8 cellular contexts compared by ENCODE assay signal in the genomic region with DNA sequence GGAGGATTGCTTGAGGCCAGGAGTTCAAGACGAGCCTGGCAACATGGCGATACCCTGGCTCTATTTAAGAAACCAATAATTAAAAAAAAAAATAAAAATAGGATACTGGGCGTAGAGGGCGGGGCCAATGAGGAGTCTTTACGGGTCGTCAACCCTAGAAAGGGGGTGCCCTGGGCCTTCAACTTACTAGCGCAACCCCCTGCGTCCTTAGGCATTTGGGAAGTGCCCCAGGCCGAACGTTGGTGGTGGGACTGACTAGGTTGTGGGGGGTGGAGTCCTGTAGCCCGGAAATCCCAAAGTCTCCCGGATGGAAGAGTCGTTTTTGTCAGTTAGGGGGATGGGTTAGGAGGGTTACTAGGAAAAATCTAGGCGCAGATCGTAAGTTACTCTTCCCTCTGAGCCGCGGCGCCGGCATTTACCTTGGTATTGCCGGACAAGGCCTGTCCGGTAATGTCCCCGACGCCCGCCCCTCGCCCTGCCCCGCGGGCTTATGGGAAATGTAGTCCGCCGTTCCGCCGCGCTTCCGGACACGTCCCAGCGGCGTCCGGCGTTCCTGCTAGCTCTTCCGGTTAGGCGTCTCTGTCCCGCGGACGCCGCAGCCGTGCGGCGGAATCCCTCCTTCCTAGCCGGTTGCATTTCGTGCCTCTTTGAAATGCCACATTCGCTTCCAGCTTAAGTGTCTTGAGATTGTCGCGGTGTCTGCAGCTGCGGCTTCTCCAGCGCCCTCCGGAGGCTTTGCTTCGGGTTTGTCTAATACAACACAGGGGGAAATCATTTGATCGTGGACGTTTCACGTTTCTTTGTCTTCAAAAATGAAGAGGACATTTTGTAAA. TPM values are rescaled to one million over a fixed set of nuclear protein-coding genes. Genes with fewer than 3 reads are reported as not detected.
DNase-seq lines count a peak whose midpoint lies in the region; ATAC-seq and TF ChIP-seq lines count a peak whose summit lies in the region.

No MANE protein-coding gene starts in this region.

- H3K36me3 Mint-ChIP-seq in HFFc6 (ENCODE audit: low read depth), result peaks cover 4% of the 10 kb centered on the region; the same call in 1 of the 2 replicates

- H3K9me3 ChIP-seq in thoracic aorta, result no peaks in the 10 kb centered on the region

- DNase-seq in GM10248 (ENCODE audit: extremely low spot score) (peak; percentile 88), HFFc6 (peak; percentile 88), MV-4-11 (lab: John Stamatoyannopoulos, UW) (peak; percentile 93), SK-N-DZ (ENCODE audit: low spot score) (peak; percentile 93), globus pallidus (ENCODE audit: low spot score) (peak; percentile 94), omental fat pad (ENCODE audit: low spot score) (peak; percentile 63), thoracic aorta (ENCODE audit: low spot score) (peak; percentile 55)
- peak; percentile 87 for DNase-seq in activated naive CD4-positive, alpha-beta T cell treated with anti-CD3 and anti-CD28 coated beads, Interleukin-2, amount 50 U/mL, for 16 hours

- no peaks in the 10 kb centered on the region for H3K27me3 ChIP-seq in thoracic aorta (replicated peaks; ENCODE audit: insufficient read depth)

- peak overlapping the region; percentile 99 for H3K27ac Mint-ChIP-seq in HFFc6

- TF ChIP-seq CTCF in GM10248 (IDR thresholded peaks at IDR 0.05; ENCODE audit: control extremely low read depth, extremely low read depth, low read depth, missing control alignments) (peak; percentile 16), HFFc6 (IDR thresholded peaks at IDR 0.05) (peak; percentile 59), omental fat pad (IDR thresholded peaks at IDR 0.05) (no peak), thoracic aorta (IDR thresholded peaks at IDR 0.05) (peak; percentile 41)

- H3K4me3 ChIP-seq in thoracic aorta, result peak overlapping the region; percentile 78

- no peaks in the 10 kb centered on the region for H3K9me3 Mint-ChIP-seq in HFFc6

- ATAC-seq in omental fat pad (ENCODE audit: low FRiP score), result peak; percentile 91
- ATAC-seq in thoracic aorta (ENCODE audit: insufficient number of reproducible peaks, low FRiP score, low read depth), result peak; percentile 84

- POLR2A ChIA-PET in GM10248 (lab: Yijun Ruan, JAX), result interaction anchor here (0.6 kb wide), 1 partner anchor 286 kb away, joined by 5 read pairs; no protein-coding TSS in a partner anchor

- H3K27ac ChIP-seq in thoracic aorta, result peak overlapping the region; percentile 97

- H3K4me1 Mint-ChIP-seq in HFFc6 (ENCODE audit: low read depth), result peaks cover 39% of the 10 kb centered on the region

- no peaks in the 10 kb centered on the region for H3K36me3 ChIP-seq in thoracic aorta

- H3K4me1 ChIP-seq in thoracic aorta (ENCODE audit: control insufficient read depth in 1 of 2, low read depth in 2 of 2), result peaks cover 17 to 23% of the 10 kb centered on the region in 2 donors

- H3K27me3 Mint-ChIP-seq in HFFc6 (ENCODE audit: insufficient read depth), result peaks cover 2% of the 10 kb centered on the region

- H3K4me3 Mint-ChIP-seq in HFFc6, result peak overlapping the region; percentile 99

- CTCF ChIA-PET in GM10248 (lab: Yijun Ruan, JAX), result interaction anchor here (1.0 to 2.9 kb wide), 4 partner anchors 10 to 1061 kb away, joined by 3 to 19 read pairs (median 3); a partner anchor contains a TSS

RNA-seq across cellular contexts. Expression of a gene that starts 1.3 kb away (rescaled TPM):
- 10 to 100 TPM; 19.8 to 26.2 (median 23.0) TPM for total RNA-seq in HFFc6 (2021; fragmentation: NEBNext Ultra II Directional; extraction: Animal tissue kit (Norgen Biotek cat#: 25700))
- 14.7 and 20.1 TPM in 2 replicates for polyA plus RNA-seq in SK-N-DZ (2014; cell fraction: cytosol; rRNA removed)
- 9.2 and 9.6 TPM in 2 replicates for polyA plus RNA-seq in SK-N-DZ (2014; cell fraction: nucleus; rRNA removed)
- total RNA-seq in omental fat pad (10 to 100 TPM; 13.0 to 24.6 (median 19.2) TPM), thoracic aorta (10 to 100 TPM; 11.1 to 16.8 TPM)

Comparison
In these comparisons a context has a peak if more than half of its experiments do, and no peak if none do; other contexts are left out.
1. Peak in every context shown above with its lines: DNase-seq, ATAC-seq, H3K4me3 ChIP-seq and H3K27ac ChIP-seq.
2. CTCF ChIP-seq: peak in GM10248 (single experiment), HFFc6 (single experiment) and thoracic aorta (single experiment); none in omental fat pad (0 of 3).